1 cellular context compared by ENCODE assay signal in genomic region chr22:29093980-29094379, GRCh38.
TF ChIP-seq lines count a peak whose summit lies in the region.

No MANE protein-coding gene starts in this region.

TF ChIP-seq in HEK293, 187 proteins besides CTCF, POLR2A, EP300 and RAD21 (continued from another document):
- TF ChIP-seq PRDM10 (tag by site-specific recombination; IDR thresholded peaks at IDR 0.05): peak; percentile 87
TF ChIP-seq in HEK293: peak in this region for 2.
